In the genomic region with DNA sequence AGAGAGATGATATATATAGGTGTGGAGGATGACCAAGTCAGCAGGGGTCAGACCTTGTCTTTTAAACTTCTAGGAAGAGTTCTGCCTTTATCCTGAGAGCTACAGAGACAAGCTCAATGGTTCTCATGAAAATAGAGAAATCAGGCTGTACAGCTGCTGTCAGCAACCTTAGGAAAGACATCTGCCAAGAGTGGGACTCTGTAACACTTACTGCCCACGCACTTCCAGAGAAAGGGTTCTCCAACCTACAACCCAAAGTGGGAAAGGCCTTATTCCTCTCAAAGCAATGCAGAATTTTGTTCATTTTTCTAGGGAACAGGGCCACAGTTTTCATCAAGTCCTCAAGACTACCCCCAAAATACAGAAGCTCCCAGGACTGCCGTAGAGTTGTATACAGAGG, we compare ENCODE assay signal across 26 cellular contexts.
"Had no signal": no experiment of that assay in that cellular context is flagged by ENCODE, and none has a peak within 500 bp of the region (broad histone marks: within the 10 kb centered on the region; RNA-seq: fewer than 3 reads in every experiment).

No MANE protein-coding gene starts in this region.

- ATAC-seq: activated CD4-positive, alpha-beta T cell treated with anti-CD3 and anti-CD28 coated beads for 36 hours; activated CD4-positive, CD25-positive, alpha-beta regulatory T cell treated with anti-CD3 and anti-CD28 coated beads, Interleukin-2, amount 50 U/mL, for 24 hours; activated CD8-positive, alpha-beta T cell treated with anti-CD3 and anti-CD28 coated beads, Interleukin-2, amount 10 ng/mL, durations not matched to agents 7 days and 5 days; activated naive CD4-positive, alpha-beta T cell treated with anti-CD3 and anti-CD28 coated beads, Interleukin-2, amount 50 U/mL, for 72 hours; body of pancreas had no signal

- H3K27me3 Mint-ChIP-seq: activated CD4-positive, alpha-beta T cell treated with anti-CD3 and anti-CD28 coated beads for 36 hours; activated CD4-positive, alpha-beta T cell treated with anti-CD3 and anti-CD28 coated beads, Interleukin-2, amount 10 ng/mL, durations not matched to agents 7 days and 5 days; activated T-cell treated with anti-CD3 and anti-CD28 coated beads, Interleukin-2, amount 50 U/mL, for 24 hours had no signal

- H3K27ac Mint-ChIP-seq: activated CD4-positive, alpha-beta T cell treated with anti-CD3 and anti-CD28 coated beads for 36 hours; activated CD4-positive, alpha-beta T cell treated with anti-CD3 and anti-CD28 coated beads, Interleukin-2, amount 10 ng/mL, durations not matched to agents 7 days and 5 days; activated CD8-positive, alpha-beta T cell treated with anti-CD3 and anti-CD28 coated beads, Interleukin-2, amount 10 ng/mL, durations not matched to agents 7 days and 5 days; activated naive CD4-positive, alpha-beta T cell treated with anti-CD3 and anti-CD28 coated beads for 36 hours; activated naive CD4-positive, alpha-beta T cell treated with anti-CD3 and anti-CD28 coated beads, Interleukin-2, amount 50 U/mL, for 72 hours; activated T-cell treated with anti-CD3 and anti-CD28 coated beads, Interleukin-2, amount 50 U/mL, for 24 hours; activated T-helper 2 cell treated with anti-CD3 and anti-CD28 coated beads, Interferon-gamma antibody, Interleukin-2, Interleukin-4, amounts not matched to agents 10 μg/mL and 5 μg/mL and 100 μg/mL, durations not matched to agents 14 hours and 24 hours and 36 hours had no signal

- H3K4me1 Mint-ChIP-seq: activated CD4-positive, alpha-beta T cell treated with anti-CD3 and anti-CD28 coated beads, Interleukin-2, amount 10 ng/mL, durations not matched to agents 7 days and 5 days had no signal

- H3K4me3 Mint-ChIP-seq: activated CD4-positive, alpha-beta T cell treated with anti-CD3 and anti-CD28 coated beads for 36 hours; activated CD4-positive, alpha-beta T cell treated with anti-CD3 and anti-CD28 coated beads, Interleukin-2, amount 10 ng/mL, durations not matched to agents 7 days and 5 days; activated CD8-positive, alpha-beta T cell treated with anti-CD3 and anti-CD28 coated beads, Interleukin-2, amount 10 ng/mL, durations not matched to agents 7 days and 5 days; activated naive CD4-positive, alpha-beta T cell treated with anti-CD3 and anti-CD28 coated beads for 36 hours; activated T-cell treated with anti-CD3 and anti-CD28 coated beads, Interleukin-2, amount 50 U/mL, for 24 hours had no signal

- H3K36me3 ChIP-seq: adrenal gland, SJCRH30 had no signal

- H3K9me3 ChIP-seq: adrenal gland, body of pancreas, SJCRH30 had no signal

- H3K27ac ChIP-seq: body of pancreas, KMS-11, SJCRH30, SK-N-MC had no signal

- H3K4me1 ChIP-seq: body of pancreas, SJCRH30 had no signal

- H3K27me3 ChIP-seq: adrenal gland, body of pancreas, SJCRH30 had no signal

- H3K4me3 ChIP-seq: adrenal gland, body of pancreas, SJCRH30, SK-N-MC had no signal

- H3K9me3 Mint-ChIP-seq: activated naive CD4-positive, alpha-beta T cell treated with anti-CD3 and anti-CD28 coated beads for 36 hours; activated T-cell treated with anti-CD3 and anti-CD28 coated beads, Interleukin-2, amount 50 U/mL, for 24 hours; activated T-helper 2 cell treated with anti-CD3 and anti-CD28 coated beads, Interferon-gamma antibody, Interleukin-2, Interleukin-4, amounts not matched to agents 10 μg/mL and 5 μg/mL and 100 μg/mL, durations not matched to agents 14 hours and 24 hours and 36 hours had no signal

- DNase-seq: activated CD4-positive, alpha-beta T cell treated with anti-CD3 and anti-CD28 coated beads for 36 hours; activated CD4-positive, alpha-beta T cell treated with anti-CD3 and anti-CD28 coated beads, Interleukin-2, amount 10 ng/mL, durations not matched to agents 7 days and 5 days; activated CD4-positive, alpha-beta T cell treated with anti-CD3 and anti-CD28 coated beads, Interleukin-2, amount 50 U/mL, for 48 hours; activated CD8-positive, alpha-beta T cell treated with anti-CD3 and anti-CD28 coated beads, Interleukin-2, amount 10 ng/mL, durations not matched to agents 7 days and 5 days; activated gamma-delta T cell; activated naive CD4-positive, alpha-beta T cell treated with anti-CD3 and anti-CD28 coated beads for 36 hours; activated T-cell treated with anti-CD3 and anti-CD28 coated beads, Interleukin-2, amount 50 U/mL, for 24 hours; central memory CD4-positive, alpha-beta T cell; NCI-H1105; NCI-H1417 treated with DMSO at 0.1 percent for 48 hours; NCI-H1694; NCI-H1930; NCI-H510A; NCI-H526; NCI-H748 treated with DMSO at 0.1 percent for 48 hours; NK-92 treated with Interleukin-12 subunit alpha and Interleukin-12 subunit beta, amount 100 ng/mL, for 24 hours; SHP77; SJCRH30; T1000 had no signal
